Comparison of ENCODE assay signal across 15 cellular contexts in genomic region chr5:1293416-1293996, GRCh38. TPM values are rescaled to one million over a fixed set of nuclear protein-coding genes. Genes with fewer than 3 reads are reported as not detected.
DNase-seq lines count a peak whose midpoint lies in the region; ATAC-seq, FAIRE-seq and TF ChIP-seq lines count a peak whose summit lies in the region.
"Had no signal": no experiment of that assay in that cellular context is flagged by ENCODE, and none has a peak within 500 bp of the region (broad histone marks: within the 10 kb centered on the region; RNA-seq: fewer than 3 reads in every experiment).

No MANE protein-coding gene starts in this region.

- no peaks in the 10 kb centered on the region for H3K9me3 Mint-ChIP-seq in activated naive CD4-positive, alpha-beta T cell treated with anti-CD3 and anti-CD28 coated beads for 36 hours
- H3K9me3 Mint-ChIP-seq in type B pancreatic cell: no peaks in the 10 kb centered on the region

- no peak overlapping the region for H3K27ac ChIP-seq in kidney (ENCODE audit: low read depth in 2 of 2, low read length in 2 of 2)
- H3K27ac ChIP-seq: right lobe of liver, VCaP had no signal

- intact Hi-C loops in activated naive CD4-positive, alpha-beta T cell treated with anti-CD3 and anti-CD28 coated beads for 36 hours (cut with micrococcal nuclease): no loop called here
- intact Hi-C loops in kidney (cut with DNase I): no loop called here

- no peak for DNase-seq in activated naive CD4-positive, alpha-beta T cell treated with anti-CD3 and anti-CD28 coated beads for 36 hours
- DNase-seq in activated naive CD4-positive, alpha-beta T cell treated with Interleukin-2 at 50 U/mL for 16 hours: no peak
- peak; percentile 49 for DNase-seq in kidney
- DNase-seq in type B pancreatic cell (ENCODE audit: extremely low spot score, unreplicated experiment): no peak
- DNase-seq in NCI-H146 (lab: John Stamatoyannopoulos, UW): no peak
- DNase-seq in DMS 273 treated with DMSO at 0.1 percent for 48 hours (lab: John Stamatoyannopoulos, UW): no peak
- DNase-seq: foreskin melanocyte, GDM1, NCI-H1436 had no signal

- TF ChIP-seq CTCF in WI38 (IDR thresholded peaks at IDR 0.05; ENCODE audit: low read depth, low read length): no peak
- TF ChIP-seq CTCF in kidney (IDR thresholded peaks at IDR 0.05; ENCODE audit: borderline replicate concordance, extremely low read depth, insufficient read depth): no peak
- TF ChIP-seq CTCF in type B pancreatic cell (conservative IDR thresholded peaks at IDR 0.05): no peak

- CTCF ChIA-PET in activated naive CD4-positive, alpha-beta T cell treated with anti-CD3 and anti-CD28 coated beads for 36 hours (lab: Charles Lee): interaction anchor here (0.6 kb wide), 1 partner anchor 533 kb away, joined by 3 read pairs; no protein-coding TSS in a partner anchor

- FAIRE-seq in kidney (lab: Jason Lieb, UNC): no peak
- FAIRE-seq: HepG2, islet of Langerhans had no signal

- peak overlapping the region; percentile 94 for H3K4me3 ChIP-seq in WI38 (ENCODE audit: low read depth, low read length)
- no peak overlapping the region for H3K4me3 ChIP-seq in kidney (ENCODE audit: low read length in 2 of 2)
- H3K4me3 ChIP-seq: right lobe of liver had no signal

- H3K4me1 ChIP-seq in kidney (ENCODE audit: control insufficient read depth in 1 of 2, insufficient read depth in 1 of 2, low read depth in 1 of 2, low read length in 2 of 2): peaks cover 0 to 2% of the 10 kb centered on the region in 2 donors

- no peak overlapping the region for H3K9ac ChIP-seq in kidney (ENCODE audit: low read length in 2 of 2)

- peak overlapping the region; percentile 60 for H3K4me3 Mint-ChIP-seq in activated naive CD4-positive, alpha-beta T cell treated with anti-CD3 and anti-CD28 coated beads for 36 hours
- H3K4me3 Mint-ChIP-seq in type B pancreatic cell: peak overlapping the region; percentile 44

- peaks cover 18% of the 10 kb centered on the region for H3K4me1 Mint-ChIP-seq in activated naive CD4-positive, alpha-beta T cell treated with anti-CD3 and anti-CD28 coated beads for 36 hours (ENCODE audit: low read depth)
- H3K4me1 Mint-ChIP-seq in type B pancreatic cell (ENCODE audit: unreplicated experiment): peaks cover 5% of the 10 kb centered on the region

- H3K27ac Mint-ChIP-seq in activated naive CD4-positive, alpha-beta T cell treated with anti-CD3 and anti-CD28 coated beads for 36 hours: no peak overlapping the region
- no peak overlapping the region for H3K27ac Mint-ChIP-seq in type B pancreatic cell

- peaks cover 14% of the 10 kb centered on the region for H3K36me3 Mint-ChIP-seq in activated naive CD4-positive, alpha-beta T cell treated with anti-CD3 and anti-CD28 coated beads for 36 hours (ENCODE audit: low read depth)
- no peaks in the 10 kb centered on the region for H3K36me3 Mint-ChIP-seq in type B pancreatic cell

- H3K9me3 ChIP-seq in kidney (ENCODE audit: control insufficient read depth in 1 of 2, low read length in 2 of 2): no peaks in the 10 kb centered on the region
- H3K9me3 ChIP-seq: right lobe of liver had no signal

- no peak for ATAC-seq in HG02840 (IDR thresholded peaks at IDR 0.05; ENCODE audit: low FRiP score, unreplicated experiment)

- H3K36me3 ChIP-seq in kidney (ENCODE audit: control insufficient read depth in 1 of 2, insufficient read depth in 2 of 2, low read length in 2 of 2): no peaks in the 10 kb centered on the region
- H3K36me3 ChIP-seq: right lobe of liver had no signal

- no peaks in the 10 kb centered on the region for H3K27me3 Mint-ChIP-seq in activated naive CD4-positive, alpha-beta T cell treated with anti-CD3 and anti-CD28 coated beads for 36 hours (ENCODE audit: low read depth)
- peaks cover 34% of the 10 kb centered on the region for H3K27me3 Mint-ChIP-seq in type B pancreatic cell

RNA-seq across cellular contexts. Expression of gene TERT, which starts 1.4 kb away (rescaled TPM):
- total RNA-seq in activated naive CD4-positive, alpha-beta T cell treated with anti-CD3 and anti-CD28 coated beads for 36 hours: 10 to 100 TPM; 10.1 to 13.1 TPM
- total RNA-seq in kidney (0.91 TPM), type B pancreatic cell (ENCODE audit: low replicate concordance) (1.7 and 2.4 TPM in 2 replicates)
- polyA plus RNA-seq in kidney (ENCODE audit: insufficient read depth, low read depth, low replicate concordance): not detected
- total RNA-seq: right lobe of liver had no signal

RNA-seq across cellular contexts. Expression of gene CLPTM1L, which starts 51.4 kb away (rescaled TPM):
- total RNA-seq in activated naive CD4-positive, alpha-beta T cell treated with anti-CD3 and anti-CD28 coated beads for 36 hours: 10 to 100 TPM; 48.0 to 48.5 TPM
- 96.6 TPM for total RNA-seq in kidney
- polyA plus RNA-seq in kidney (ENCODE audit: insufficient read depth, low read depth, low replicate concordance): 135 TPM
- total RNA-seq in type B pancreatic cell (ENCODE audit: low replicate concordance): 84.8 and 90.1 TPM in 2 replicates
